ENCODE assay signal across 8 cellular contexts in genomic region chr19:17243340-17243853, GRCh38. TPM values are rescaled to one million over a fixed set of nuclear protein-coding genes. Genes with fewer than 3 reads are reported as not detected.
A peak's percentile ranks its signal among the peaks of the same experiment; 100 is the strongest.
DNase-seq lines count a peak whose midpoint lies in the region; ATAC-seq, FAIRE-seq and TF ChIP-seq lines count a peak whose summit lies in the region.
"Had no signal": no experiment of that assay in that cellular context is flagged by ENCODE, and none has a peak within 500 bp of the region (broad histone marks: within the 10 kb centered on the region; RNA-seq: fewer than 3 reads in every experiment).

No MANE protein-coding gene starts in this region.

- peaks cover 27% of the 10 kb centered on the region; the same call in 2 of the 3 replicates for H3K36me3 ChIP-seq in K562 (ENCODE audit: control insufficient read depth, insufficient read depth, low read length)
- no peaks in the 10 kb centered on the region for H3K36me3 ChIP-seq in naive thymus-derived CD4-positive, alpha-beta T cell (ENCODE audit: control insufficient read depth in 2 of 3, insufficient read depth in 3 of 3, low read length in 3 of 3)

- peaks cover 15% of the 10 kb centered on the region for H4K20me1 ChIP-seq in K562 (replicated peaks; ENCODE audit: control insufficient read depth, insufficient read depth, low read length)

- no peak for FAIRE-seq in K562 (lab: Jason Lieb, UNC)

- H3K4me2 ChIP-seq in K562 (ENCODE audit: insufficient read depth, low read length) = peak overlapping the region; percentile 93

- H3K27me3 Mint-ChIP-seq in naive thymus-derived CD4-positive, alpha-beta T cell = peaks cover 0 to 16% (median 0%) of the 10 kb centered on the region in 5 donors

- peak overlapping the region; percentile 65 to 91 for H3K9ac ChIP-seq in K562 (ENCODE audit: insufficient read depth in 1 of 2, low read depth in 2 of 2, low read length in 2 of 2)

- ATAC-seq in K562 = peak; percentile 4
- no peak for ATAC-seq in naive thymus-derived CD4-positive, alpha-beta T cell

- WGBS in K562 (ENCODE audit: insufficient coverage, low coverage, missing lambda C conversion rate) = 23% methylated on average over 7 of the region's 10 CpGs

- peak overlapping the region; percentile 80 for H3K4me3 ChIP-seq in K562
- H3K4me3 ChIP-seq in naive thymus-derived CD4-positive, alpha-beta T cell (ENCODE audit: low read length) = no peak overlapping the region

- H3K79me2 ChIP-seq in K562 (ENCODE audit: control insufficient read depth, insufficient read depth, low read length) = peaks cover 54% of the 10 kb centered on the region

- H3K4me1 ChIP-seq in K562 (replicated peaks in 1 of 2; ENCODE audit: control insufficient read depth in 2 of 2, insufficient read depth in 2 of 2, low read length in 2 of 2) = peaks cover 31 to 73% of the 10 kb centered on the region in 2 experiments
- H3K4me1 ChIP-seq in naive thymus-derived CD4-positive, alpha-beta T cell (ENCODE audit: control insufficient read depth in 2 of 2, insufficient read depth in 2 of 2, low read length in 2 of 2) = peaks cover 0 to 11% of the 10 kb centered on the region in 2 donors

- no peak for TF ChIP-seq POLR2A in K562 (conservative IDR thresholded peaks at IDR 0.05)

- H3K27me3 ChIP-seq in K562 (ENCODE audit: control insufficient read depth in 2 of 2, insufficient read depth in 2 of 2, low read length in 2 of 2) = no peaks in the 10 kb centered on the region
- H3K27me3 ChIP-seq in naive thymus-derived CD4-positive, alpha-beta T cell (ENCODE audit: control insufficient read depth in 2 of 2, insufficient read depth in 2 of 2, low read length in 2 of 2) = no peaks in the 10 kb centered on the region

- peak overlapping the region in 6 of 10 donors; percentile 34 to 75 (median 52) for H3K4me3 Mint-ChIP-seq in naive thymus-derived CD4-positive, alpha-beta T cell

- peaks cover 0 to 2% (median 0%) of the 10 kb centered on the region in 11 donors for H3K9me3 Mint-ChIP-seq in naive thymus-derived CD4-positive, alpha-beta T cell

- TF ChIP-seq RAD21 in K562 (CRISPR knock-in tag; conservative IDR thresholded peaks at IDR 0.05 in 1 of 2, IDR thresholded peaks at IDR 0.05 in 1 of 2) = no peak

- H3K36me3 Mint-ChIP-seq in naive thymus-derived CD4-positive, alpha-beta T cell = no peaks in the 10 kb centered on the region

- DNase-seq in D341Med (ENCODE audit: low spot score) (peak; percentile 24), K562 (ENCODE audit: extremely low read depth in 1 of 4, low spot score in 3 of 4) (no peak), cortex of kidney (lab: John Stamatoyannopoulos, UW) (no peak)
- DNase-seq in naive thymus-derived CD4-positive, alpha-beta T cell = no peak
- DNase-seq in activated CD4-positive, alpha-beta T cell treated with anti-CD3 and anti-CD28 coated beads, Interleukin-2, amount 50 U/mL, for 48 hours = no peak
- no peak for DNase-seq in activated CD8-positive, alpha-beta memory T cell treated with anti-CD3 and anti-CD28 coated beads, Interleukin-2, amount 50 U/mL, for 4 hours
- DNase-seq: NCI-H1105; stimulated activated naive CD4-positive, alpha-beta T cell had no signal

- H2AFZ ChIP-seq in K562 (ENCODE audit: low read depth, low read length) = no peak overlapping the region

- in situ Hi-C loops in K562 (cut with MboI) = no loop called here

- intact Hi-C loops in K562 (cut with micrococcal nuclease) = no loop called here
- intact Hi-C loops in naive thymus-derived CD4-positive, alpha-beta T cell (cut with micrococcal nuclease) = no loop called here

- H3K9me3 ChIP-seq in K562 (replicated peaks; ENCODE audit: control insufficient read depth, insufficient read depth, low read depth, low read length) = no peaks in the 10 kb centered on the region
- H3K9me3 ChIP-seq in naive thymus-derived CD4-positive, alpha-beta T cell (ENCODE audit: control insufficient read depth in 2 of 3, low read length in 3 of 3) = no peaks in the 10 kb centered on the region

- no TSS peak for BruUV-seq in K562 (replicated peaks; lab: Mats Ljungman, UMichigan)

- CTCF ChIA-PET in K562 (lab: Yijun Ruan, JAX; ENCODE audit: low intra/inter-chr PET ratio) = no interaction called here
- CTCF ChIA-PET in naive thymus-derived CD4-positive, alpha-beta T cell (lab: Charles Lee) = interaction anchor here (1.1 kb wide), 1 partner anchor 15 kb away, joined by 4 read pairs; no protein-coding TSS in a partner anchor

- no peaks in the 10 kb centered on the region for H3K9me1 ChIP-seq in K562 (ENCODE audit: control insufficient read depth, insufficient read depth, low read length)

- no peak for TF ChIP-seq CTCF in K562 (IDR thresholded peaks at IDR 0.05 in 2 of 3, conservative IDR thresholded peaks at IDR 0.05 in 1 of 3; ENCODE audit: insufficient read depth in 2 of 3, low read depth in 1 of 3, low read length in 3 of 3)

- H3K4me1 Mint-ChIP-seq in naive thymus-derived CD4-positive, alpha-beta T cell = peaks cover 0 to 14% (median 5%) of the 10 kb centered on the region in 7 donors

- TF ChIP-seq EP300 in K562 (IDR thresholded peaks at IDR 0.05; ENCODE audit: low read length) = no peak

- POLR2A ChIA-PET in K562 (lab: Yijun Ruan, JAX) = interaction anchor here (1.0 to 11.3 kb wide), 6 partner anchors 9 to 102 kb away, joined by 3 to 129 read pairs (median 4); partner anchors contain the start of genes DDA1, OCEL1 and USE1
- POLR2A ChIA-PET in naive thymus-derived CD4-positive, alpha-beta T cell (lab: Charles Lee) = interaction anchor here (0.9 to 2.5 kb wide), 2 partner anchors 28 to 117 kb away, joined by 3 to 12 read pairs; partner anchors contain the start of gene USE1

- H3K27ac Mint-ChIP-seq in naive thymus-derived CD4-positive, alpha-beta T cell = peak overlapping the region in 1 of 9 donors; percentile 48

- H3K27ac ChIP-seq in K562 (ENCODE audit: extremely low read depth, low read depth, low read length) = peak overlapping the region; percentile 86
- no peak overlapping the region for H3K27ac ChIP-seq in naive thymus-derived CD4-positive, alpha-beta T cell (ENCODE audit: low read depth, low read length)

RNA-seq across cellular contexts. Expression of gene NR2F6, which starts 2.3 kb away (rescaled TPM):
- total RNA-seq in K562 (2011; cell fraction: chromatin; rRNA removed; ENCODE audit: low replicate concordance) = 10.8 and 27.6 TPM in 2 replicates
- 38.8 and 38.9 TPM in 2 replicates for total RNA-seq in K562 (2011; cell fraction: nucleolus; rRNA removed)
- 21.8 and 21.9 TPM in 2 replicates for total RNA-seq in K562 (2011; cell fraction: nucleoplasm; rRNA removed)
- total RNA-seq in K562 (2014; rRNA removed) = 93.2 and 99.7 TPM in 2 replicates
- 9.8 and 12.6 TPM in 2 replicates for total RNA-seq in K562 (2014; rRNA removed; fragmentation: Illumina TruSeq; extraction: Trizol)
- 22.8 and 25.2 TPM in 2 replicates for total RNA-seq in K562 (2015; rRNA removed; fragmentation: Illumina TruSeq; extraction: Trizol)
- total RNA-seq in K562 (2021) = 95.9 and 97.5 TPM in 2 replicates
- 18.8 and 23.9 TPM in 2 replicates for polyA plus RNA-seq in K562 (2011; rRNA removed)
- 30.9 and 123 TPM in 2 replicates for polyA plus RNA-seq in K562 (2011; cell fraction: cytosol; rRNA removed)
- polyA plus RNA-seq in K562 (2011; cell fraction: nucleus; rRNA removed) = 22.1 and 32.8 TPM in 2 replicates
- 39.5 and 51.7 TPM in 2 replicates for polyA plus RNA-seq in K562 (2012)
- 11.4 and 15.7 TPM in 2 replicates for polyA plus RNA-seq in K562 (2014; fragmentation: Illumina TruSeq; extraction: Trizol)
- polyA plus RNA-seq in K562 (2014; fragmentation: Nextera tagmentation; extraction: Ambion mirVana) = 1 to 10 TPM in 1 of 2 experiments, under 1 TPM in 1; 0.76 to 3.0 TPM
- polyA plus RNA-seq in K562 (2014; rRNA removed) = 64.2 and 69.6 TPM in 2 replicates
- 5.7 and 7.4 TPM in 2 replicates for polyA minus RNA-seq in K562 (2011; rRNA and poly(A)+ RNA removed)
- polyA minus RNA-seq in K562 (2011; cell fraction: cytosol; rRNA and poly(A)+ RNA removed) = 29.7 and 39.7 TPM in 2 replicates
- polyA minus RNA-seq in K562 (2011; cell fraction: nucleus; rRNA and poly(A)+ RNA removed) = 9.3 and 11.7 TPM in 2 replicates
- total RNA-seq in naive thymus-derived CD4-positive, alpha-beta T cell = 1 to 10 TPM; 2.2 to 7.8 (median 7.0) TPM
- 1 to 10 TPM; 1.4 to 1.8 TPM for polyA plus RNA-seq in naive thymus-derived CD4-positive, alpha-beta T cell

RNA-seq across cellular contexts. Expression of gene OCEL1, which starts 17.4 kb away (rescaled TPM):
- total RNA-seq in K562 (2011; cell fraction: chromatin; rRNA removed; ENCODE audit: low replicate concordance) = 6.5 and 21.1 TPM in 2 replicates
- 15.1 and 16.3 TPM in 2 replicates for total RNA-seq in K562 (2011; cell fraction: nucleolus; rRNA removed)
- total RNA-seq in K562 (2011; cell fraction: nucleoplasm; rRNA removed) = 12.4 and 15.1 TPM in 2 replicates
- total RNA-seq in K562 (2014; rRNA removed) (12.4 and 17.6 TPM in 2 replicates), K562 (2014; rRNA removed; fragmentation: Illumina TruSeq; extraction: Trizol) (11.6 and 14.7 TPM in 2 replicates), K562 (2015; rRNA removed; fragmentation: Illumina TruSeq; extraction: Trizol) (9.3 and 11.2 TPM in 2 replicates), K562 (2021) (38.0 and 38.6 TPM in 2 replicates)
- polyA plus RNA-seq in K562 (2011; rRNA removed) (10.2 TPM in 2 replicates), K562 (2014; fragmentation: Illumina TruSeq; extraction: Trizol) (18.8 and 27.0 TPM in 2 replicates), K562 (2014; fragmentation: Nextera tagmentation; extraction: Ambion mirVana) (10 to 100 TPM in 1 of 2 experiments, 1 to 10 TPM in 1; 8.0 to 10.7 TPM), K562 (2014; rRNA removed) (16.3 and 18.6 TPM in 2 replicates)
- polyA plus RNA-seq in K562 (2011; cell fraction: cytosol; rRNA removed) = 13.3 and 25.0 TPM in 2 replicates
- 15.4 and 17.4 TPM in 2 replicates for polyA plus RNA-seq in K562 (2011; cell fraction: nucleus; rRNA removed)
- polyA plus RNA-seq in K562 (2012) = 24.9 and 39.7 TPM in 2 replicates
- 3.5 and 5.2 TPM in 2 replicates for polyA minus RNA-seq in K562 (2011; rRNA and poly(A)+ RNA removed)
- polyA minus RNA-seq in K562 (2011; cell fraction: cytosol; rRNA and poly(A)+ RNA removed) = 10.7 and 13.4 TPM in 2 replicates
- 4.0 and 4.9 TPM in 2 replicates for polyA minus RNA-seq in K562 (2011; cell fraction: nucleus; rRNA and poly(A)+ RNA removed)
- total RNA-seq in naive thymus-derived CD4-positive, alpha-beta T cell = 10 to 100 TPM; 21.8 to 32.8 (median 29.8) TPM
- polyA plus RNA-seq in naive thymus-derived CD4-positive, alpha-beta T cell = 10 to 100 TPM; 37.7 to 41.1 TPM

RNA-seq across cellular contexts. Expression of gene USHBP1, which starts 21.1 kb away (rescaled TPM):
- total RNA-seq in K562 (2011; cell fraction: chromatin; rRNA removed; ENCODE audit: low replicate concordance) = 0.21 and 0.56 TPM in 2 replicates
- 0.53 and 0.83 TPM in 2 replicates for total RNA-seq in K562 (2011; cell fraction: nucleolus; rRNA removed)
- total RNA-seq in K562 (2011; cell fraction: nucleoplasm; rRNA removed) = 0.15 and 0.44 TPM in 2 replicates
- 0.04 and 0.05 TPM in 2 replicates for total RNA-seq in K562 (2014; rRNA removed)
- total RNA-seq in K562 (2014; rRNA removed; fragmentation: Illumina TruSeq; extraction: Trizol) = not detected in 2 replicates
- total RNA-seq in K562 (2015; rRNA removed; fragmentation: Illumina TruSeq; extraction: Trizol) = not detected in 2 replicates
- total RNA-seq in K562 (2021) = 0.16 TPM in 1 of 2 replicates, not detected in the other
- 0.03 TPM in 2 replicates for polyA plus RNA-seq in K562 (2011; rRNA removed)
- polyA plus RNA-seq in K562 (2011; cell fraction: cytosol; rRNA removed) = 0.03 and 0.07 TPM in 2 replicates
- polyA plus RNA-seq in K562 (2011; cell fraction: nucleus; rRNA removed) = 0.24 and 0.32 TPM in 2 replicates
- polyA plus RNA-seq in K562 (2012) = 0.07 and 0.19 TPM in 2 replicates
- polyA plus RNA-seq in K562 (2014; fragmentation: Illumina TruSeq; extraction: Trizol) = 0.10 TPM in 1 of 2 replicates, not detected in the other
- not detected for polyA plus RNA-seq in K562 (2014; fragmentation: Nextera tagmentation; extraction: Ambion mirVana)
- polyA plus RNA-seq in K562 (2014; rRNA removed) = 0.05 and 0.11 TPM in 2 replicates
- polyA minus RNA-seq in K562 (2011; rRNA and poly(A)+ RNA removed) = not detected in 2 replicates
- not detected in 2 replicates for polyA minus RNA-seq in K562 (2011; cell fraction: cytosol; rRNA and poly(A)+ RNA removed)
- polyA minus RNA-seq in K562 (2011; cell fraction: nucleus; rRNA and poly(A)+ RNA removed) = not detected in 2 replicates
- 1 to 10 TPM in 1 of 5 experiments, under 1 TPM in 4; 0.22 to 1.2 (median 0.36) TPM for total RNA-seq in naive thymus-derived CD4-positive, alpha-beta T cell
- under 1 TPM in 1 of 2 donors, not detected in 1; 0.61 TPM for polyA plus RNA-seq in naive thymus-derived CD4-positive, alpha-beta T cell

RNA-seq across cellular contexts. Expression of gene BABAM1, which starts 23.8 kb away (rescaled TPM):
- total RNA-seq in K562 (2011; cell fraction: chromatin; rRNA removed; ENCODE audit: low replicate concordance) = 60.5 and 172 TPM in 2 replicates
- total RNA-seq in K562 (2011; cell fraction: nucleolus; rRNA removed) = 114 and 138 TPM in 2 replicates
- total RNA-seq in K562 (2011; cell fraction: nucleoplasm; rRNA removed) = 106 and 109 TPM in 2 replicates
- 118 and 150 TPM in 2 replicates for total RNA-seq in K562 (2014; rRNA removed)
- 83.8 and 100 TPM in 2 replicates for total RNA-seq in K562 (2014; rRNA removed; fragmentation: Illumina TruSeq; extraction: Trizol)
- total RNA-seq in K562 (2015; rRNA removed; fragmentation: Illumina TruSeq; extraction: Trizol) = 92.7 and 92.9 TPM in 2 replicates
- 115 and 116 TPM in 2 replicates for total RNA-seq in K562 (2021)
- polyA plus RNA-seq in K562 (2011; rRNA removed) = 131 and 139 TPM in 2 replicates
- 143 and 168 TPM in 2 replicates for polyA plus RNA-seq in K562 (2011; cell fraction: cytosol; rRNA removed)
- polyA plus RNA-seq in K562 (2011; cell fraction: nucleus; rRNA removed) = 198 and 210 TPM in 2 replicates
- polyA plus RNA-seq in K562 (2012) = 90.9 and 91.9 TPM in 2 replicates
- 113 and 124 TPM in 2 replicates for polyA plus RNA-seq in K562 (2014; fragmentation: Illumina TruSeq; extraction: Trizol)
- polyA plus RNA-seq in K562 (2014; fragmentation: Nextera tagmentation; extraction: Ambion mirVana) = 10 to 100 TPM; 14.7 to 21.5 TPM
- 160 and 193 TPM in 2 replicates for polyA plus RNA-seq in K562 (2014; rRNA removed)
- 35.7 and 38.4 TPM in 2 replicates for polyA minus RNA-seq in K562 (2011; rRNA and poly(A)+ RNA removed)
- 28.1 and 30.4 TPM in 2 replicates for polyA minus RNA-seq in K562 (2011; cell fraction: cytosol; rRNA and poly(A)+ RNA removed)
- 18.4 and 26.7 TPM in 2 replicates for polyA minus RNA-seq in K562 (2011; cell fraction: nucleus; rRNA and poly(A)+ RNA removed)
- total RNA-seq in naive thymus-derived CD4-positive, alpha-beta T cell = 100 to 1,000 TPM in 2 of 5 experiments, 10 to 100 TPM in 3; 72.4 to 111 (median 95.6) TPM
- 100 to 1,000 TPM in 1 of 2 donors, 10 to 100 TPM in 1; 94.9 to 110 TPM for polyA plus RNA-seq in naive thymus-derived CD4-positive, alpha-beta T cell

RNA-seq across cellular contexts. Expression of gene USE1, which starts 28.2 kb away (rescaled TPM):
- total RNA-seq in K562 (2011; cell fraction: chromatin; rRNA removed; ENCODE audit: low replicate concordance) = 15.6 and 34.4 TPM in 2 replicates
- 24.5 and 31.5 TPM in 2 replicates for total RNA-seq in K562 (2011; cell fraction: nucleolus; rRNA removed)
- 20.2 and 24.3 TPM in 2 replicates for total RNA-seq in K562 (2011; cell fraction: nucleoplasm; rRNA removed)
- total RNA-seq in K562 (2014; rRNA removed) = 38.8 and 40.7 TPM in 2 replicates
- total RNA-seq in K562 (2014; rRNA removed; fragmentation: Illumina TruSeq; extraction: Trizol) = 15.2 and 17.3 TPM in 2 replicates
- 23.9 TPM in 2 replicates for total RNA-seq in K562 (2015; rRNA removed; fragmentation: Illumina TruSeq; extraction: Trizol)
- total RNA-seq in K562 (2021) = 34.0 and 34.9 TPM in 2 replicates
- polyA plus RNA-seq in K562 (2011; rRNA removed) = 19.1 and 21.1 TPM in 2 replicates
- 25.0 and 38.2 TPM in 2 replicates for polyA plus RNA-seq in K562 (2011; cell fraction: cytosol; rRNA removed)
- 16.7 and 20.6 TPM in 2 replicates for polyA plus RNA-seq in K562 (2011; cell fraction: nucleus; rRNA removed)
- 35.2 and 46.0 TPM in 2 replicates for polyA plus RNA-seq in K562 (2012)
- polyA plus RNA-seq in K562 (2014; fragmentation: Illumina TruSeq; extraction: Trizol) = 27.3 and 32.8 TPM in 2 replicates
- polyA plus RNA-seq in K562 (2014; fragmentation: Nextera tagmentation; extraction: Ambion mirVana) = 10 to 100 TPM; 39.3 to 46.7 TPM
- 50.6 and 52.4 TPM in 2 replicates for polyA plus RNA-seq in K562 (2014; rRNA removed)
- 11.2 and 20.2 TPM in 2 replicates for polyA minus RNA-seq in K562 (2011; rRNA and poly(A)+ RNA removed)
- 12.1 and 12.7 TPM in 2 replicates for polyA minus RNA-seq in K562 (2011; cell fraction: cytosol; rRNA and poly(A)+ RNA removed)
- 6.6 and 9.3 TPM in 2 replicates for polyA minus RNA-seq in K562 (2011; cell fraction: nucleus; rRNA and poly(A)+ RNA removed)
- total RNA-seq in naive thymus-derived CD4-positive, alpha-beta T cell = 10 to 100 TPM; 24.7 to 51.1 (median 30.5) TPM
- 10 to 100 TPM; 63.1 to 68.3 TPM for polyA plus RNA-seq in naive thymus-derived CD4-positive, alpha-beta T cell
